1 cellular context compared by ENCODE assay signal in the genomic region with DNA sequence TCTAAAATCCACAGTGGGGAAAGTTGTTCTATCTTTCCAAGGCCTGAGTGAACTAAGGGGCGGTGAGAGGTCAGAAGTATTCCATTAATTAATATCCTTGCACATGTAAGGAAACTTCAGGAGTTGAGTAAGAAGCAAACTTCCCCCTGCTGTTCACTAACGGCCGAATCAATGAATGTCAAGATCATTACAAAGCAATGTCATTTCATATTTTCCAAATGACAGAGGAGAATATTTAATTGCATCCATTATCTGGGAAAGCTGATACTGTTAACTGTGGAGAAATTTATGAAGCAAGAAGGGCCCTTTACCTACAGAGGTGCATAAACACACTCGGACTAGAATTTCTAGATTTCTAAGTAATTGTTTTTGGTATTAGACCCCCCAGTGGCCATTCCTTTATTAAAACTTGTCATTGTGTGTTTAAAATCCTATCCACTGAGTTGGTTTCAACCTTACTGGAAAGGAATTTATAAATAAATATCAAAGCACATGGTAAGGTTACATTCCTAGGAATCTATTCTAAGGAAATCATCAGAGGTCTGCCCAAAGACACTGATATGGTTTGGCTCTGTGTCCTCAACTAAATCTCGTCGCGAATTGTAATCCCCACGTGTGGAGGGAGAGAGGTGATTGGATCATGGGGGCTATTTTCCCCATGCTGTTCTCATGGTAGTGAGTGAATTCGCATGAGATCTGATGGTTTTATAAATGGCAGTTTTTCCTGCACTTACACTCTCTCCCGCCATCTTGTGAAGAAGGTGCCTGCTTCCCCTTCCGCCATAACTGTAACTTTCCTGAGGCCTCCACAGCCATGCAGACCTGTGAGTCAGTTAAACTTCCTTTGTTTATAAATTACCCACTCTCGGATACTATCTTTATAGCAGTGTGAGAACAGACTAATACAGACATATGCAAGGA.
TF ChIP-seq lines count a peak whose summit lies in the region.

No MANE protein-coding gene starts in this region.

TF ChIP-seq in H1, 55 proteins besides CTCF, POLR2A, EP300 and RAD21:
- TF ChIP-seq EGR1 (IDR thresholded peaks at IDR 0.05; ENCODE audit: borderline replicate concordance, low read depth, low read length) (no peak), CTBP2 (IDR thresholded peaks at IDR 0.05; ENCODE audit: borderline replicate concordance, insufficient read depth, insufficient read length, low read length) (no peak), KDM5A (IDR thresholded peaks at IDR 0.05; ENCODE audit: low read length) (no peak), YY1 (IDR thresholded peaks at IDR 0.05; ENCODE audit: low read depth, low read length) (0 out of 2 replicates have a peak, but pooled peaks have one; percentile 9)
